ENCODE assay signal across 11 cellular contexts in genomic region chrX:24226176-24226575, GRCh38.
"Had no signal": no experiment of that assay in that cellular context is flagged by ENCODE, and none has a peak within 500 bp of the region (broad histone marks: within the 10 kb centered on the region; RNA-seq: fewer than 3 reads in every experiment).

No MANE protein-coding gene starts in this region.

- H3K36me3 ChIP-seq: HAP-1 had no signal

- ATAC-seq: GM23338, HCT116 had no signal

- DNase-seq: GM23248, GOT3, H7, H9, HCEC 1CT, HFFc6 had no signal

- H3K4me2 ChIP-seq: GM23338 had no signal

- H3K4me3 ChIP-seq: GM23248, GM23338, HAP-1 had no signal

- H3K27ac ChIP-seq: GM23248 had no signal

- H3K9ac ChIP-seq: GM23248 had no signal

- FAIRE-seq: H1, H54 had no signal

- H2AFZ ChIP-seq: GM23248, GM23338 had no signal
